Comparison of ENCODE assay signal across 1 cellular context in the genomic region with DNA sequence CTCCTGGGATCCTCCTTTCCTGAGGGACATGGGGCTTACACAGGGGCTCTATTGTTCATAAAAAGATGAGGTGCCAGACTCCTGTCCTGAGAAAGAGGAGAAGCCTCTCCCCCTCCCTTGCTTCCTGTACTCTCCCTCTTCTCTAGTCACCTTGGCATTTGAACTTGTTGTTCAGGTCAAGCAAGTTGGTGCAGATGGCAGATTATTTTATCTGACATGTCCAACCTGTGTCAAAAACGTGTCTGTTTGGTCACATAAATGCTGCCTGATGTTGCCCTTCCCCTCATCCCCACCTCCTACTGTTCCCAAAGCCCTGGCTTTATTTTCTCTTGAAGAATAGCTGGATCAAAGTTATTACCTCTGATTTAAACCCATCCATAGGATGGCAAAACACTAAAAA.
TF ChIP-seq lines count a peak whose summit lies in the region.

No MANE protein-coding gene starts in this region.

TF ChIP-seq in GM23338, 12 proteins besides CTCF, POLR2A, EP300 and RAD21:
- TF ChIP-seq, protein P1, sequence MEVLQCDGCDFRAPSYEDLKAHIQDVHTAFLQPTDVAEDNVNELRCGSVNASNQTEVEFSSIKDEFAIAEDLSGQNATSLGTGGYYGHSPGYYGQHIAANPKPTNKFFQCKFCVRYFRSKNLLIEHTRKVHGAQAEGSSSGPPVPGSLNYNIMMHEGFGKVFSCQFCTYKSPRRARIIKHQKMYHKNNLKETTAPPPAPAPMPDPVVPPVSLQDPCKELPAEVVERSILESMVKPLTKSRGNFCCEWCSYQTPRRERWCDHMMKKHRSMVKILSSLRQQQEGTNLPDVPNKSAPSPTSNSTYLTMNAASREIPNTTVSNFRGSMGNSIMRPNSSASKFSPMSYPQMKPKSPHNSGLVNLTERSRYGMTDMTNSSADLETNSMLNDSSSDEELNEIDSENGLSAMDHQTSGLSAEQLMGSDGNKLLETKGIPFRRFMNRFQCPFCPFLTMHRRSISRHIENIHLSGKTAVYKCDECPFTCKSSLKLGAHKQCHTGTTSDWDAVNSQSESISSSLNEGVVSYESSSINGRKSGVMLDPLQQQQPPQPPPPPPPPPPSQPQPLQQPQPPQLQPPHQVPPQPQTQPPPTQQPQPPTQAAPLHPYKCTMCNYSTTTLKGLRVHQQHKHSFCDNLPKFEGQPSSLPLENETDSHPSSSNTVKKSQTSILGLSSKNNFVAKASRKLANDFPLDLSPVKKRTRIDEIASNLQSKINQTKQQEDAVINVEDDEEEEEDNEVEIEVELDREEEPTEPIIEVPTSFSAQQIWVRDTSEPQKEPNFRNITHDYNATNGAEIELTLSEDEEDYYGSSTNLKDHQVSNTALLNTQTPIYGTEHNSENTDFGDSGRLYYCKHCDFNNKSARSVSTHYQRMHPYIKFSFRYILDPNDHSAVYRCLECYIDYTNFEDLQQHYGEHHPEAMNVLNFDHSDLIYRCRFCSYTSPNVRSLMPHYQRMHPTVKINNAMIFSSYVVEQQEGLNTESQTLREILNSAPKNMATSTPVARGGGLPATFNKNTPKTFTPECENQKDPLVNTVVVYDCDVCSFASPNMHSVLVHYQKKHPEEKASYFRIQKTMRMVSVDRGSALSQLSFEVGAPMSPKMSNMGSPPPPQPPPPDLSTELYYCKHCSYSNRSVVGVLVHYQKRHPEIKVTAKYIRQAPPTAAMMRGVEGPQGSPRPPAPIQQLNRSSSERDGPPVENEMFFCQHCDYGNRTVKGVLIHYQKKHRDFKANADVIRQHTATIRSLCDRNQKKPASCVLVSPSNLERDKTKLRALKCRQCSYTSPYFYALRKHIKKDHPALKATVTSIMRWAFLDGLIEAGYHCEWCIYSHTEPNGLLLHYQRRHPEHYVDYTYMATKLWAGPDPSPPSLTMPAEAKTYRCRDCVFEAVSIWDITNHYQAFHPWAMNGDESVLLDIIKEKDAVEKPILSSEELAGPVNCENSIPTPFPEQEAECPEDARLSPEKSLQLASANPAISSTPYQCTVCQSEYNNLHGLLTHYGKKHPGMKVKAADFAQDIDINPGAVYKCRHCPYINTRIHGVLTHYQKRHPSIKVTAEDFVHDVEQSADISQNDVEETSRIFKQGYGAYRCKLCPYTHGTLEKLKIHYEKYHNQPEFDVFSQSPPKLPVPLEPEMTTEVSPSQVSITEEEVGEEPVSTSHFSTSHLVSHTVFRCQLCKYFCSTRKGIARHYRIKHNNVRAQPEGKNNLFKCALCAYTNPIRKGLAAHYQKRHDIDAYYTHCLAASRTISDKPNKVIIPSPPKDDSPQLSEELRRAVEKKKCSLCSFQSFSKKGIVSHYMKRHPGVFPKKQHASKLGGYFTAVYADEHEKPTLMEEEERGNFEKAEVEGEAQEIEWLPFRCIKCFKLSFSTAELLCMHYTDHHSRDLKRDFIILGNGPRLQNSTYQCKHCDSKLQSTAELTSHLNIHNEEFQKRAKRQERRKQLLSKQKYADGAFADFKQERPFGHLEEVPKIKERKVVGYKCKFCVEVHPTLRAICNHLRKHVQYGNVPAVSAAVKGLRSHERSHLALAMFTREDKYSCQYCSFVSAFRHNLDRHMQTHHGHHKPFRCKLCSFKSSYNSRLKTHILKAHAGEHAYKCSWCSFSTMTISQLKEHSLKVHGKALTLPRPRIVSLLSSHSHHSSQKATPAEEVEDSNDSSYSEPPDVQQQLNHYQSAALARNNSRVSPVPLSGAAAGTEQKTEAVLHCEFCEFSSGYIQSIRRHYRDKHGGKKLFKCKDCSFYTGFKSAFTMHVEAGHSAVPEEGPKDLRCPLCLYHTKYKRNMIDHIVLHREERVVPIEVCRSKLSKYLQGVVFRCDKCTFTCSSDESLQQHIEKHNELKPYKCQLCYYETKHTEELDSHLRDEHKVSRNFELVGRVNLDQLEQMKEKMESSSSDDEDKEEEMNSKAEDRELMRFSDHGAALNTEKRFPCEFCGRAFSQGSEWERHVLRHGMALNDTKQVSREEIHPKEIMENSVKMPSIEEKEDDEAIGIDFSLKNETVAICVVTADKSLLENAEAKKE (CRISPR knock-in tag; IDR thresholded peaks at IDR 0.05), result no peak
- TF ChIP-seq, protein P2, sequence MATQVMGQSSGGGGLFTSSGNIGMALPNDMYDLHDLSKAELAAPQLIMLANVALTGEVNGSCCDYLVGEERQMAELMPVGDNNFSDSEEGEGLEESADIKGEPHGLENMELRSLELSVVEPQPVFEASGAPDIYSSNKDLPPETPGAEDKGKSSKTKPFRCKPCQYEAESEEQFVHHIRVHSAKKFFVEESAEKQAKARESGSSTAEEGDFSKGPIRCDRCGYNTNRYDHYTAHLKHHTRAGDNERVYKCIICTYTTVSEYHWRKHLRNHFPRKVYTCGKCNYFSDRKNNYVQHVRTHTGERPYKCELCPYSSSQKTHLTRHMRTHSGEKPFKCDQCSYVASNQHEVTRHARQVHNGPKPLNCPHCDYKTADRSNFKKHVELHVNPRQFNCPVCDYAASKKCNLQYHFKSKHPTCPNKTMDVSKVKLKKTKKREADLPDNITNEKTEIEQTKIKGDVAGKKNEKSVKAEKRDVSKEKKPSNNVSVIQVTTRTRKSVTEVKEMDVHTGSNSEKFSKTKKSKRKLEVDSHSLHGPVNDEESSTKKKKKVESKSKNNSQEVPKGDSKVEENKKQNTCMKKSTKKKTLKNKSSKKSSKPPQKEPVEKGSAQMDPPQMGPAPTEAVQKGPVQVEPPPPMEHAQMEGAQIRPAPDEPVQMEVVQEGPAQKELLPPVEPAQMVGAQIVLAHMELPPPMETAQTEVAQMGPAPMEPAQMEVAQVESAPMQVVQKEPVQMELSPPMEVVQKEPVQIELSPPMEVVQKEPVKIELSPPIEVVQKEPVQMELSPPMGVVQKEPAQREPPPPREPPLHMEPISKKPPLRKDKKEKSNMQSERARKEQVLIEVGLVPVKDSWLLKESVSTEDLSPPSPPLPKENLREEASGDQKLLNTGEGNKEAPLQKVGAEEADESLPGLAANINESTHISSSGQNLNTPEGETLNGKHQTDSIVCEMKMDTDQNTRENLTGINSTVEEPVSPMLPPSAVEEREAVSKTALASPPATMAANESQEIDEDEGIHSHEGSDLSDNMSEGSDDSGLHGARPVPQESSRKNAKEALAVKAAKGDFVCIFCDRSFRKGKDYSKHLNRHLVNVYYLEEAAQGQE (IDR thresholded peaks at IDR 0.05; ENCODE audit: unreplicated experiment), result no peak
- no peak for TF ChIP-seq CREB1 (CRISPR knock-in tag; IDR thresholded peaks at IDR 0.05; ENCODE audit: low read depth)
- no peak for TF ChIP-seq ZNF114 (CRISPR knock-in tag; IDR thresholded peaks at IDR 0.05)
- no peak for TF ChIP-seq ZNF331 (CRISPR knock-in tag; IDR thresholded peaks at IDR 0.05; ENCODE audit: low read depth)
- no peak for TF ChIP-seq NANOG (IDR thresholded peaks at IDR 0.05; ENCODE audit: borderline replicate concordance)
- TF ChIP-seq EZH2 (IDR thresholded peaks at IDR 0.05; ENCODE audit: low read depth, unreplicated experiment), result no peak
- TF ChIP-seq JUNB (IDR thresholded peaks at IDR 0.05; ENCODE audit: unreplicated experiment), result no peak
- TF ChIP-seq ETS1 (IDR thresholded peaks at IDR 0.05), result no peak
- TF ChIP-seq EZH2phosphoT487 (IDR thresholded peaks at IDR 0.05; ENCODE audit: unreplicated experiment), result no peak
- no peak for TF ChIP-seq STAT1 (IDR thresholded peaks at IDR 0.05; ENCODE audit: unreplicated experiment)
- no peak for TF ChIP-seq POLR2AphosphoS5 (IDR thresholded peaks at IDR 0.05; ENCODE audit: low read depth)
